ENCODE assay signal across 8 cellular contexts in genomic region chr4:73707918-73708577, GRCh38. TPM values are rescaled to one million over a fixed set of nuclear protein-coding genes. Genes with fewer than 3 reads are reported as not detected.
DNase-seq lines count a peak whose midpoint lies in the region; ATAC-seq and FAIRE-seq lines count a peak whose summit lies in the region.

No MANE protein-coding gene starts in this region.

- H3K4me1 ChIP-seq in esophagus (ENCODE audit: control insufficient read depth in 2 of 2, insufficient read depth in 2 of 2, low read length in 1 of 2), result no peaks in the 10 kb centered on the region

- no peaks in the 10 kb centered on the region for H3K9me3 Mint-ChIP-seq in activated CD4-positive, alpha-beta T cell treated with anti-CD3 and anti-CD28 coated beads, Interleukin-2, amount 10 ng/mL, durations not matched to agents 7 days and 5 days

- CTCF ChIA-PET in activated CD4-positive, alpha-beta T cell treated with anti-CD3 and anti-CD28 coated beads, Interleukin-2, amount 10 ng/mL, durations not matched to agents 7 days and 5 days (lab: Charles Lee), result interaction anchor here (1.4 kb wide), 1 partner anchor 10 kb away, joined by 4 read pairs; no protein-coding TSS in a partner anchor

- no peak for DNase-seq in GM19239 (ENCODE audit: insufficient read length, low spot score)
- DNase-seq in NOMO-1 treated with dmso at 0.1 percent for 144 hours (lab: John Stamatoyannopoulos, UW; ENCODE audit: unreplicated experiment), result peak; percentile 74
- peak; percentile 92 for DNase-seq in renal cortical epithelial cell (ENCODE audit: low read depth)
- no peak for DNase-seq in effector CD4-positive, alpha-beta T cell
- no peak for DNase-seq in activated CD4-positive, alpha-beta T cell treated with anti-CD3 and anti-CD28 coated beads, Interleukin-2, amount 10 ng/mL, durations not matched to agents 7 days and 5 days
- DNase-seq in stimulated activated naive CD4-positive, alpha-beta T cell (lab: John Stamatoyannopoulos, UW), result no peak

- H3K36me3 Mint-ChIP-seq in activated CD4-positive, alpha-beta T cell treated with anti-CD3 and anti-CD28 coated beads, Interleukin-2, amount 10 ng/mL, durations not matched to agents 7 days and 5 days (ENCODE audit: low read depth), result no peaks in the 10 kb centered on the region

- H3K36me3 ChIP-seq in esophagus (ENCODE audit: control insufficient read depth in 2 of 2, insufficient read depth in 2 of 2, low read length in 1 of 2), result no peaks in the 10 kb centered on the region

- H3K4me1 Mint-ChIP-seq in activated CD4-positive, alpha-beta T cell treated with anti-CD3 and anti-CD28 coated beads, Interleukin-2, amount 10 ng/mL, durations not matched to agents 7 days and 5 days, result peaks cover 5% of the 10 kb centered on the region

- peak; percentile 11 for FAIRE-seq in GM19239 (lab: Jason Lieb, UNC)

- H3K4me3 ChIP-seq in esophagus (ENCODE audit: low read depth in 1 of 2, low read length in 2 of 2), result no peak overlapping the region

- 20 to 29% methylated on average over 7 of the region's 7 CpGs for WGBS in esophagus, 2 donors

- no peaks in the 10 kb centered on the region for H3K27me3 Mint-ChIP-seq in activated CD4-positive, alpha-beta T cell treated with anti-CD3 and anti-CD28 coated beads, Interleukin-2, amount 10 ng/mL, durations not matched to agents 7 days and 5 days

- no peaks in the 10 kb centered on the region for H3K9me3 ChIP-seq in esophagus (ENCODE audit: control insufficient read depth in 2 of 2, insufficient read depth in 1 of 2, low read depth in 1 of 2, low read length in 1 of 2)

- H3K4me3 Mint-ChIP-seq in activated CD4-positive, alpha-beta T cell treated with anti-CD3 and anti-CD28 coated beads, Interleukin-2, amount 10 ng/mL, durations not matched to agents 7 days and 5 days, result no peak overlapping the region

- POLR2A ChIA-PET in activated CD4-positive, alpha-beta T cell treated with anti-CD3 and anti-CD28 coated beads, Interleukin-2, amount 10 ng/mL, durations not matched to agents 7 days and 5 days (lab: Charles Lee), result no interaction called here

- H3K27ac Mint-ChIP-seq in activated CD4-positive, alpha-beta T cell treated with anti-CD3 and anti-CD28 coated beads, Interleukin-2, amount 10 ng/mL, durations not matched to agents 7 days and 5 days, result no peak overlapping the region

- H3K27ac ChIP-seq in esophagus (ENCODE audit: low read depth in 2 of 2, low read length in 1 of 2), result peak overlapping the region; percentile 25 to 61

- H3K27me3 ChIP-seq in esophagus (ENCODE audit: control insufficient read depth in 1 of 2, insufficient read depth in 2 of 2, low read length in 2 of 2), result no peaks in the 10 kb centered on the region

- ATAC-seq in GM21529 (IDR thresholded peaks at IDR 0.05; ENCODE audit: unreplicated experiment), result no peak

RNA-seq across cellular contexts. Expression of gene CXCL8, which starts 32.3 kb away (rescaled TPM):
- 1 to 10 TPM; 1.1 to 8.3 TPM for polyA plus RNA-seq in esophagus
- total RNA-seq in renal cortical epithelial cell, result 110 and 1,468 TPM in 2 replicates
- under 1 TPM; 0.15 to 0.19 TPM for total RNA-seq in activated CD4-positive, alpha-beta T cell treated with anti-CD3 and anti-CD28 coated beads, Interleukin-2, amount 10 ng/mL, durations not matched to agents 7 days and 5 days

Comparison
In these comparisons a context has a peak if more than half of its experiments do, and no peak if none do; other contexts are left out.
1. DNase-seq: peak in NOMO-1 treated with dmso at 0.1 percent for 144 hours (single experiment) and renal cortical epithelial cell (single experiment); none in GM19239 (single experiment), effector CD4-positive, alpha-beta T cell (single experiment), activated CD4-positive, alpha-beta T cell treated with anti-CD3 and anti-CD28 coated beads, Interleukin-2, amount 10 ng/mL, durations not matched to agents 7 days and 5 days (single experiment) and stimulated activated naive CD4-positive, alpha-beta T cell (0 of 6).
2. RNA of gene CXCL8, which starts 32.3 kb away (total RNA-seq): 110 to 1,468 TPM in renal cortical epithelial cell; 0.15 to 0.19 TPM in activated CD4-positive, alpha-beta T cell treated with anti-CD3 and anti-CD28 coated beads, Interleukin-2, amount 10 ng/mL, durations not matched to agents 7 days and 5 days; every median in the first group is over 10 times any median in the second.